11 cellular contexts compared by ENCODE assay signal in genomic region chr12:123782997-123783792, GRCh38.
"Had no signal": no experiment of that assay in that cellular context is flagged by ENCODE, and none has a peak within 500 bp of the region (broad histone marks: within the 10 kb centered on the region; RNA-seq: fewer than 3 reads in every experiment).

No MANE protein-coding gene starts in this region.

- ATAC-seq: GM23338, HCT116 had no signal

- H2AFZ ChIP-seq: GM23248, GM23338 had no signal

- FAIRE-seq: H1, H54 had no signal

- H3K4me3 ChIP-seq: GM23248, GM23338, HAP-1 had no signal

- H3K4me1 ChIP-seq: HAP-1 had no signal

- H3K4me2 ChIP-seq: GM23338 had no signal

- H3K27ac ChIP-seq: GM23248 had no signal

- H3K9ac ChIP-seq: GM23248 had no signal

- H3K36me3 ChIP-seq: HAP-1 had no signal

- DNase-seq: GM23248, GOT3, H7, H9, HCEC 1CT, HFFc6 had no signal

- H3K9me3 ChIP-seq: HAP-1 had no signal
